In the genomic region with DNA sequence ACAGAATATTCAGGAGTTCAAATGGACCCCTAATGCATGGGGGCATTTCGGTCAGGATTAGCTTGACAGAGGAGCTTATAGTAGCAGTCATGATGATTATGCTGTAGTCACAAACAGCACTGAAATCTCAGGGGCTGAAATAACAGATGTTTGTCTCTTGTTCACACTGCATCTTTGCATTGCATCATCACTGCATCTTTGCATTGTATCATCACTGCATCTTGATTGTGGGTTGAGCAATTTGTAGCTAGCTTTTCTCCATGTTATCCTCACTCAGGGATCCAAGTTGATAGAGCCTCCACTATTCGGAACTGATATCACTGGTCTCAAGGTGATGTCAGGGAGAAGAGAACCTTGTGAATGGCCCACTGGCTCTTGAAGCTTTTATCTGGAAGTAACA, we compare ENCODE assay signal across 1 cellular context.
TF ChIP-seq lines count a peak whose summit lies in the region.

No MANE protein-coding gene starts in this region.

TF ChIP-seq in K562, 482 proteins besides CTCF, POLR2A, EP300 and RAD21:
- TF ChIP-seq, protein P1, sequence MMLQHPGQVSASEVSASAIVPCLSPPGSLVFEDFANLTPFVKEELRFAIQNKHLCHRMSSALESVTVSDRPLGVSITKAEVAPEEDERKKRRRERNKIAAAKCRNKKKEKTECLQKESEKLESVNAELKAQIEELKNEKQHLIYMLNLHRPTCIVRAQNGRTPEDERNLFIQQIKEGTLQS (IDR thresholded peaks at IDR 0.05) = peak; percentile 44; the same call in 1 of the 2 replicates
- TF ChIP-seq, protein P1 (CRISPR knock-in tag; conservative IDR thresholded peaks at IDR 0.05) = no peak
- TF ChIP-seq HMGN3 (IDR thresholded peaks at IDR 0.05; ENCODE audit: borderline replicate concordance, extremely low read depth, insufficient read length, low read depth, low read length) (no peak), ZNF583 (CRISPR knock-in tag; IDR thresholded peaks at IDR 0.05) (no peak), ZNF561 (CRISPR knock-in tag; conservative IDR thresholded peaks at IDR 0.05) (no peak), PCBP1 (IDR thresholded peaks at IDR 0.05; ENCODE audit: low read depth, low read length, poor library complexity, severe bottlenecking) (no peak), PHB2 (IDR thresholded peaks at IDR 0.05; ENCODE audit: low read depth) (no peak), SAFB (IDR thresholded peaks at IDR 0.05; ENCODE audit: borderline replicate concordance, low read depth, low read length) (no peak), RFX1 (IDR thresholded peaks at IDR 0.05) (no peak), SMAD4 (CRISPR knock-in tag; conservative IDR thresholded peaks at IDR 0.05) (no peak), TCF7 (IDR thresholded peaks at IDR 0.05; ENCODE audit: borderline replicate concordance) (no peak), CEBPG (CRISPR knock-in tag; IDR thresholded peaks at IDR 0.05) (no peak), CEBPG (tag; conservative IDR thresholded peaks at IDR 0.05 in 1 of 2, IDR thresholded peaks at IDR 0.05 in 1 of 2) (0 out of 4 replicates have a peak, but pooled peaks have one; percentile 10 to 25), TAF7 (tag; IDR thresholded peaks at IDR 0.05) (no peak)
- TF ChIP-seq, protein P2, sequence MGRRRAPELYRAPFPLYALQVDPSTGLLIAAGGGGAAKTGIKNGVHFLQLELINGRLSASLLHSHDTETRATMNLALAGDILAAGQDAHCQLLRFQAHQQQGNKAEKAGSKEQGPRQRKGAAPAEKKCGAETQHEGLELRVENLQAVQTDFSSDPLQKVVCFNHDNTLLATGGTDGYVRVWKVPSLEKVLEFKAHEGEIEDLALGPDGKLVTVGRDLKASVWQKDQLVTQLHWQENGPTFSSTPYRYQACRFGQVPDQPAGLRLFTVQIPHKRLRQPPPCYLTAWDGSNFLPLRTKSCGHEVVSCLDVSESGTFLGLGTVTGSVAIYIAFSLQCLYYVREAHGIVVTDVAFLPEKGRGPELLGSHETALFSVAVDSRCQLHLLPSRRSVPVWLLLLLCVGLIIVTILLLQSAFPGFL (CRISPR knock-in tag; IDR thresholded peaks at IDR 0.05) = no peak
- TF ChIP-seq, protein P3, sequence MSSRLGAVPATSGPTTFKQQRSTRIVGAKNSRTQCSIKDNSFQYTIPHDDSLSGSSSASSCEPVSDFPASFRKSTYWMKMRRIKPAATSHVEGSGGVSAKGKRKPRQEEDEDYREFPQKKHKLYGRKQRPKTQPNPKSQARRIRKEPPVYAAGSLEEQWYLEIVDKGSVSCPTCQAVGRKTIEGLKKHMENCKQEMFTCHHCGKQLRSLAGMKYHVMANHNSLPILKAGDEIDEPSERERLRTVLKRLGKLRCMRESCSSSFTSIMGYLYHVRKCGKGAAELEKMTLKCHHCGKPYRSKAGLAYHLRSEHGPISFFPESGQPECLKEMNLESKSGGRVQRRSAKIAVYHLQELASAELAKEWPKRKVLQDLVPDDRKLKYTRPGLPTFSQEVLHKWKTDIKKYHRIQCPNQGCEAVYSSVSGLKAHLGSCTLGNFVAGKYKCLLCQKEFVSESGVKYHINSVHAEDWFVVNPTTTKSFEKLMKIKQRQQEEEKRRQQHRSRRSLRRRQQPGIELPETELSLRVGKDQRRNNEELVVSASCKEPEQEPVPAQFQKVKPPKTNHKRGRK (tag; IDR thresholded peaks at IDR 0.05) = no peak
- TF ChIP-seq, protein P4, sequence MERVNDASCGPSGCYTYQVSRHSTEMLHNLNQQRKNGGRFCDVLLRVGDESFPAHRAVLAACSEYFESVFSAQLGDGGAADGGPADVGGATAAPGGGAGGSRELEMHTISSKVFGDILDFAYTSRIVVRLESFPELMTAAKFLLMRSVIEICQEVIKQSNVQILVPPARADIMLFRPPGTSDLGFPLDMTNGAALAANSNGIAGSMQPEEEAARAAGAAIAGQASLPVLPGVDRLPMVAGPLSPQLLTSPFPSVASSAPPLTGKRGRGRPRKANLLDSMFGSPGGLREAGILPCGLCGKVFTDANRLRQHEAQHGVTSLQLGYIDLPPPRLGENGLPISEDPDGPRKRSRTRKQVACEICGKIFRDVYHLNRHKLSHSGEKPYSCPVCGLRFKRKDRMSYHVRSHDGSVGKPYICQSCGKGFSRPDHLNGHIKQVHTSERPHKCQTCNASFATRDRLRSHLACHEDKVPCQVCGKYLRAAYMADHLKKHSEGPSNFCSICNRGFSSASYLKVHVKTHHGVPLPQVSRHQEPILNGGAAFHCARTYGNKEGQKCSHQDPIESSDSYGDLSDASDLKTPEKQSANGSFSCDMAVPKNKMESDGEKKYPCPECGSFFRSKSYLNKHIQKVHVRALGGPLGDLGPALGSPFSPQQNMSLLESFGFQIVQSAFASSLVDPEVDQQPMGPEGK (CRISPR knock-in tag; IDR thresholded peaks at IDR 0.05; ENCODE audit: borderline replicate concordance) = no peak
- TF ChIP-seq, protein P5, sequence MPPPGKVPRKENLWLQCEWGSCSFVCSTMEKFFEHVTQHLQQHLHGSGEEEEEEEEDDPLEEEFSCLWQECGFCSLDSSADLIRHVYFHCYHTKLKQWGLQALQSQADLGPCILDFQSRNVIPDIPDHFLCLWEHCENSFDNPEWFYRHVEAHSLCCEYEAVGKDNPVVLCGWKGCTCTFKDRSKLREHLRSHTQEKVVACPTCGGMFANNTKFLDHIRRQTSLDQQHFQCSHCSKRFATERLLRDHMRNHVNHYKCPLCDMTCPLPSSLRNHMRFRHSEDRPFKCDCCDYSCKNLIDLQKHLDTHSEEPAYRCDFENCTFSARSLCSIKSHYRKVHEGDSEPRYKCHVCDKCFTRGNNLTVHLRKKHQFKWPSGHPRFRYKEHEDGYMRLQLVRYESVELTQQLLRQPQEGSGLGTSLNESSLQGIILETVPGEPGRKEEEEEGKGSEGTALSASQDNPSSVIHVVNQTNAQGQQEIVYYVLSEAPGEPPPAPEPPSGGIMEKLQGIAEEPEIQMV (tag; conservative IDR thresholded peaks at IDR 0.05; ENCODE audit: low read depth) = no peak
TF ChIP-seq in K562: peak in this region for 2.
